In genomic region chr14:94632305-94632590, GRCh38 we compare ENCODE assay signal across 22 cellular contexts. TPM values are rescaled to one million over a fixed set of nuclear protein-coding genes. Genes with fewer than 3 reads are reported as not detected.
A peak's percentile ranks its signal among the peaks of the same experiment; 100 is the strongest.
DNase-seq lines count a peak whose midpoint lies in the region; ATAC-seq, FAIRE-seq and TF ChIP-seq lines count a peak whose summit lies in the region.
"Had no signal": no experiment of that assay in that cellular context is flagged by ENCODE, and none has a peak within 500 bp of the region (broad histone marks: within the 10 kb centered on the region; RNA-seq: fewer than 3 reads in every experiment).

No MANE protein-coding gene starts in this region.

- no peak overlapping the region for H2BK120ac ChIP-seq in trophoblast cell (ENCODE audit: insufficient read depth, low read length, poor library complexity)

- no peak overlapping the region for H3K23ac ChIP-seq in trophoblast cell (ENCODE audit: low read length)

- peaks cover 0 to 74% (median 31%) of the 10 kb centered on the region in 4 donors for H3K4me1 ChIP-seq in right lobe of liver
- no peaks in the 10 kb centered on the region for H3K4me1 ChIP-seq in trophoblast cell (ENCODE audit: control insufficient read depth in 1 of 2, insufficient read depth in 2 of 2, low read length in 2 of 2)
- H3K4me1 ChIP-seq: BE2C had no signal

- no peak overlapping the region for H3K18ac ChIP-seq in trophoblast cell (ENCODE audit: low read length)

- H3K27ac ChIP-seq in right lobe of liver (peak overlapping the region in 1 of 3 donors; percentile 80), trophoblast cell (ENCODE audit: low read depth, low read length) (no peak overlapping the region)

- no peak for TF ChIP-seq CTCF in right lobe of liver (IDR thresholded peaks at IDR 0.05)

- FAIRE-seq in GM19239 (lab: Jason Lieb, UNC), result no peak
- FAIRE-seq: A204.1, GM12892, GM18507 had no signal

- H4K91ac ChIP-seq in trophoblast cell (ENCODE audit: low read depth, low read length), result no peak overlapping the region

- H3K36me3 ChIP-seq in right lobe of liver (no peaks in the 10 kb centered on the region), trophoblast cell (ENCODE audit: control insufficient read depth in 1 of 2, insufficient read depth in 2 of 2, low read length in 2 of 2) (no peaks in the 10 kb centered on the region)
- H3K36me3 ChIP-seq: BE2C had no signal

- H3K9ac ChIP-seq in trophoblast cell (ENCODE audit: low read length), result no peak overlapping the region

- H2BK12ac ChIP-seq in trophoblast cell (ENCODE audit: low read length), result no peak overlapping the region

- H4K8ac ChIP-seq in trophoblast cell (ENCODE audit: low read depth, low read length), result no peak overlapping the region

- H3K4ac ChIP-seq in trophoblast cell (ENCODE audit: low read depth, low read length), result no peak overlapping the region

- H3K4me3 ChIP-seq in right lobe of liver, result no peak overlapping the region
- H3K4me3 ChIP-seq in trophoblast cell (ENCODE audit: low read depth, low read length), result peak overlapping the region; percentile 26

- peak; percentile 90 for DNase-seq in left lobe of liver (ENCODE audit: low spot score)
- DNase-seq in right lobe of liver, result peak in 2 of 3 donors; percentile 91
- DNase-seq in trophoblast cell, result no peak
- no peak for DNase-seq in NCI-H1417 treated with DMSO at 0.1 percent for 48 hours (lab: John Stamatoyannopoulos, UW)
- DNase-seq in SW480 (ENCODE audit: low spot score), result no peak
- no peak for DNase-seq in GM19239 (ENCODE audit: insufficient read length, low spot score)
- DNase-seq in DMS 273 treated with DMSO at 0.1 percent for 48 hours (lab: John Stamatoyannopoulos, UW), result no peak
- DNase-seq: ACHN; BE2C; C1 segment of cervical spinal cord; CD4-positive, CD25-positive, alpha-beta regulatory T cell; CD8-positive, alpha-beta memory T cell; COR-L47; GDM1; GOT3; H7; HFFc6 had no signal

- no peak overlapping the region for H2BK5ac ChIP-seq in trophoblast cell (ENCODE audit: low read depth, low read length, poor library complexity)

- no peak overlapping the region for H3K4me2 ChIP-seq in trophoblast cell (ENCODE audit: low read length)

- H3K14ac ChIP-seq in trophoblast cell (ENCODE audit: low read length), result no peak overlapping the region

- H3K27me3 ChIP-seq in right lobe of liver, result no peaks in the 10 kb centered on the region
- no peaks in the 10 kb centered on the region for H3K27me3 ChIP-seq in trophoblast cell (ENCODE audit: insufficient read depth, low read length)
- H3K27me3 ChIP-seq: BE2C had no signal

- TF ChIP-seq POLR2A in right lobe of liver (IDR thresholded peaks at IDR 0.05), result no peak

- intact Hi-C loops in right lobe of liver (cut with DNase I), result no loop called here

- no peak overlapping the region for H2AFZ ChIP-seq in trophoblast cell (ENCODE audit: insufficient read depth, low read length, poor library complexity)

- H3K79me1 ChIP-seq in trophoblast cell (ENCODE audit: low read length), result no peaks in the 10 kb centered on the region

- ATAC-seq in left lobe of liver, result peak; percentile 81
- ATAC-seq in right lobe of liver, result peak; percentile 32 to 85 (median 80)
- ATAC-seq: HCT116 had no signal

- no peaks in the 10 kb centered on the region for H3K79me2 ChIP-seq in trophoblast cell (ENCODE audit: control insufficient read depth, insufficient read depth, low read length, poor library complexity)

- no peak overlapping the region for H4K12ac ChIP-seq in trophoblast cell (ENCODE audit: low read depth, low read length)

- 40% methylated on average over 1 of the region's 4 CpGs for WGBS in right lobe of liver (ENCODE audit: insufficient coverage, low coverage, low lambda C conversion rate, missing lambda C conversion rate)
- WGBS in trophoblast cell (ENCODE audit: extremely low coverage, insufficient coverage, insufficient read length), result no CpG with 5 or more reads among the region's 4 CpGs

- H2AK5ac ChIP-seq in trophoblast cell (ENCODE audit: low read length), result no peak overlapping the region

- H3K9me3 ChIP-seq in right lobe of liver (no peaks in the 10 kb centered on the region), trophoblast cell (ENCODE audit: insufficient read depth, low read depth, low read length) (peaks cover 3% of the 10 kb centered on the region)
- H3K9me3 ChIP-seq: BE2C had no signal

RNA-seq across cellular contexts. Expression of gene SERPINA3, which starts 20.1 kb away (rescaled TPM):
- total RNA-seq in left lobe of liver (7,311 TPM), right lobe of liver (over 10,000 TPM in 2 of 6 experiments, 1,000 to 10,000 TPM in 4; 5,211 to 12,749 (median 8,707) TPM)
- 1.0 and 1.1 TPM in 2 replicates for polyA plus RNA-seq in trophoblast cell (2013)
- total RNA-seq: CD4-positive, CD25-positive, alpha-beta regulatory T cell; CD8-positive, alpha-beta memory T cell; Daoy; H7; HFFc6 had no signal
- polyA plus RNA-seq: CD4-positive, CD25-positive, alpha-beta regulatory T cell; CD8-positive, alpha-beta memory T cell had no signal

RNA-seq across cellular contexts. Expression of gene SERPINA5, which starts 51.0 kb away (rescaled TPM):
- 216 TPM for total RNA-seq in left lobe of liver
- 100 to 1,000 TPM in 4 of 6 experiments, 10 to 100 TPM in 2; 24.7 to 317 (median 167) TPM for total RNA-seq in right lobe of liver
- 0.57 and 0.78 TPM in 2 replicates for polyA plus RNA-seq in trophoblast cell (2013)
- total RNA-seq: CD4-positive, CD25-positive, alpha-beta regulatory T cell; CD8-positive, alpha-beta memory T cell; HFFc6 had no signal
- polyA plus RNA-seq: CD4-positive, CD25-positive, alpha-beta regulatory T cell; CD8-positive, alpha-beta memory T cell had no signal

Comparison
In these comparisons a context has a peak if more than half of its experiments do, and no peak if none do; other contexts are left out.
1. DNase-seq: peak in left lobe of liver (single experiment) and right lobe of liver (2 of 3); none in trophoblast cell (0 of 2), NCI-H1417 treated with DMSO at 0.1 percent for 48 hours (single experiment), SW480 (single experiment), GM19239 (single experiment) and DMS 273 treated with DMSO at 0.1 percent for 48 hours (single experiment).